8 cellular contexts compared by ENCODE assay signal in the genomic region with DNA sequence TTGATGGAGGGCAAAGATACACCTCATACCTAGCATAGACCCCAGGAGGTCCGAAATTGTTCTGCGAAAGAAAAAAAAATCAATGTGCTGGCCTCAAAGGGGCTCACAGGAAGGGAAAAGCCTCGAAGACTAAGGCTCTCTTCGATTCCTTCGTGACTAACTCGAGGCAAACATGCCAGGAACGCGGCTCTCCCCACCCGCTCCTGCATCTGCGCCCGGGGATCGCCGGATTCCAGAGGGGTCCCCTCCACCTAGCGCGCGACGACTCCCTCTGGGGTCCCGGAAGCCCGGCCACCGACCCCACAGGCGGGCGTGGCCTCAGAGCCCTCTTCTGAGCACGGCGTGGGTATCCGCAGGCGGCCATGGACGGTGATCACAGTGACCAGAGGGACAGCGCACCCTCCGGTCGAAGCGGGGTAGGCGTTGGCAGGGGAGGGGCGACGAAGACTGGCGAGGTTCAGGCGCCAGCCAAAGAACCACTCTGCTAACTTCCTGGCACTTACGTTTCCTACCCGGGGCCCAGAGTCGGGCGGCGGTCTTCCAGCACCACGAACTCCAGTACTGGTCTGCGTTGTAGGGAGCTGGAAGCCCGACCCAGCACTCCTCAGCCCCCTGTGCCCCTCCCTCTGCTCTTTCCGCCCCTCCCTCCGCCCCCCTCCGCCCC. TPM values are rescaled to one million over a fixed set of nuclear protein-coding genes. Genes with fewer than 3 reads are reported as not detected.
DNase-seq lines count a peak whose midpoint lies in the region; ATAC-seq and TF ChIP-seq lines count a peak whose summit lies in the region.

No MANE protein-coding gene starts in this region.

- POLR2A ChIA-PET in activated CD8-positive, alpha-beta T cell treated with anti-CD3 and anti-CD28 coated beads for 36 hours (lab: Charles Lee) = interaction anchor here (0.6 to 2.8 kb wide), 8 partner anchors 10 to 252 kb away, joined by 3 to 41 read pairs (median 3); partner anchors contain the start of gene CTDSPL2

- H3K36me3 Mint-ChIP-seq in activated CD8-positive, alpha-beta T cell treated with anti-CD3 and anti-CD28 coated beads for 36 hours (ENCODE audit: low read depth) = peaks cover 45% of the 10 kb centered on the region
- peaks cover 14% of the 10 kb centered on the region for H3K36me3 Mint-ChIP-seq in neural crest cell (ENCODE audit: low read depth)

- intact Hi-C loops in activated CD8-positive, alpha-beta T cell treated with anti-CD3 and anti-CD28 coated beads for 36 hours (cut with micrococcal nuclease) = loop anchor here (5.0 to 10.0 kb wide), 2 partner anchors 109 to 232 kb away; partner anchors contain the start of gene CTDSPL2

- peak overlapping the region; percentile 96 for H3K27ac Mint-ChIP-seq in activated CD8-positive, alpha-beta T cell treated with anti-CD3 and anti-CD28 coated beads for 36 hours
- peak overlapping the region; percentile 76 for H3K27ac Mint-ChIP-seq in neural crest cell (ENCODE audit: unreplicated experiment)

- H3K4me1 Mint-ChIP-seq in activated CD8-positive, alpha-beta T cell treated with anti-CD3 and anti-CD28 coated beads for 36 hours (ENCODE audit: low read depth) = peaks cover 37% of the 10 kb centered on the region
- peaks cover 35% of the 10 kb centered on the region for H3K4me1 Mint-ChIP-seq in neural crest cell

- no peaks in the 10 kb centered on the region for H3K9me3 Mint-ChIP-seq in activated CD8-positive, alpha-beta T cell treated with anti-CD3 and anti-CD28 coated beads for 36 hours
- no peaks in the 10 kb centered on the region for H3K9me3 Mint-ChIP-seq in neural crest cell

- DNase-seq in NCI-H1436 treated with DMSO at 0.1 percent for 48 hours (lab: John Stamatoyannopoulos, UW) (peak; percentile 67), foreskin melanocyte (peak; percentile 90), neural crest cell (ENCODE audit: low read depth, low spot score) (peak; percentile 78), T-helper 9 cell (no peak)
- DNase-seq in activated CD8-positive, alpha-beta T cell treated with anti-CD3 and anti-CD28 coated beads for 36 hours = peak; percentile 78

- H3K27ac ChIP-seq in C4-2B = peak overlapping the region; percentile 98

- TF ChIP-seq CTCF in C4-2B (conservative IDR thresholded peaks at IDR 0.05) = peak; percentile 60
- TF ChIP-seq CTCF in activated CD8-positive, alpha-beta T cell treated with anti-CD3 and anti-CD28 coated beads for 36 hours (IDR thresholded peaks at IDR 0.05) = peak; percentile 16
- peak; percentile 52 for TF ChIP-seq CTCF in neural crest cell (conservative IDR thresholded peaks at IDR 0.05)

- peak overlapping the region; percentile 87 for H3K4me3 Mint-ChIP-seq in activated CD8-positive, alpha-beta T cell treated with anti-CD3 and anti-CD28 coated beads for 36 hours
- peak overlapping the region; percentile 89 for H3K4me3 Mint-ChIP-seq in neural crest cell

- ATAC-seq in GM18517 (IDR thresholded peaks at IDR 0.05; ENCODE audit: unreplicated experiment) (peak; percentile 56), HG02885 (IDR thresholded peaks at IDR 0.05; ENCODE audit: poor library complexity, unreplicated experiment) (peak; percentile 66)
- peak; percentile 68 for ATAC-seq in activated CD8-positive, alpha-beta T cell treated with anti-CD3 and anti-CD28 coated beads for 36 hours

- CTCF ChIA-PET in activated CD8-positive, alpha-beta T cell treated with anti-CD3 and anti-CD28 coated beads for 36 hours (lab: Charles Lee) = interaction anchor here (1.1 to 2.4 kb wide), 2 partner anchors 9 to 108 kb away, joined by 4 to 15 read pairs; no protein-coding TSS in a partner anchor

- H3K27me3 Mint-ChIP-seq in activated CD8-positive, alpha-beta T cell treated with anti-CD3 and anti-CD28 coated beads for 36 hours = no peaks in the 10 kb centered on the region
- no peaks in the 10 kb centered on the region for H3K27me3 Mint-ChIP-seq in neural crest cell (ENCODE audit: low read depth)

RNA-seq across cellular contexts. Expression of gene EIF3J, which starts 0.5 kb away (rescaled TPM):
- 100 to 1,000 TPM; 109 to 112 TPM for total RNA-seq in activated CD8-positive, alpha-beta T cell treated with anti-CD3 and anti-CD28 coated beads for 36 hours
- total RNA-seq in neural crest cell = 118 and 128 TPM in 2 replicates
